ENCODE assay signal across 12 cellular contexts in genomic region chr4:21507439-21507838, GRCh38.
DNase-seq lines count a peak whose midpoint lies in the region; ATAC-seq and TF ChIP-seq lines count a peak whose summit lies in the region.
"Had no signal": no experiment of that assay in that cellular context is flagged by ENCODE, and none has a peak within 500 bp of the region (broad histone marks: within the 10 kb centered on the region; RNA-seq: fewer than 3 reads in every experiment).

No MANE protein-coding gene starts in this region.

- no peaks in the 10 kb centered on the region for H3K9me3 ChIP-seq in neuronal stem cell (replicated peaks in 1 of 2; ENCODE audit: control insufficient read depth in 2 of 2, insufficient read depth in 1 of 2, low read depth in 1 of 2, low read length in 2 of 2)
- no peaks in the 10 kb centered on the region for H3K9me3 ChIP-seq in CD8-positive, alpha-beta T cell (ENCODE audit: low read length)
- H3K9me3 ChIP-seq: testis had no signal

- peak; percentile 3 for DNase-seq in LoVo (ENCODE audit: low spot score)
- no peak for DNase-seq in astrocyte of the cerebellum (ENCODE audit: low read depth)
- DNase-seq in nephron progenitor cell, result no peak
- DNase-seq in neuronal stem cell (ENCODE audit: low spot score), result no peak
- no peak for DNase-seq in activated naive CD4-positive, alpha-beta T cell treated with anti-CD3 and anti-CD28 coated beads, Interleukin-2, amount 10 ng/mL, durations not matched to agents 7 days and 5 days
- no peak for DNase-seq in NCI-H774 (lab: John Stamatoyannopoulos, UW)
- no peak for DNase-seq in CD8-positive, alpha-beta T cell
- DNase-seq: activated naive CD8-positive, alpha-beta T cell treated with anti-CD3 and anti-CD28 coated beads, Interleukin-2, amount 10 ng/mL, durations not matched to agents 7 days and 5 days; testis had no signal

- no peak overlapping the region for H2AK5ac ChIP-seq in neuronal stem cell (ENCODE audit: low read depth, low read length)

- H3K4me1 ChIP-seq in neuronal stem cell (ENCODE audit: control insufficient read depth in 2 of 2, insufficient read depth in 1 of 2, low read depth in 1 of 2, low read length in 2 of 2), result no peaks in the 10 kb centered on the region
- H3K4me1 ChIP-seq in CD8-positive, alpha-beta T cell (ENCODE audit: insufficient read depth, low read length), result no peaks in the 10 kb centered on the region
- H3K4me1 ChIP-seq: testis had no signal

- POLR2A ChIA-PET in CD8-positive, alpha-beta T cell (lab: Charles Lee), result no interaction called here

- no peaks in the 10 kb centered on the region for H3K27me3 ChIP-seq in neuronal stem cell (ENCODE audit: control insufficient read depth in 3 of 3, insufficient read depth in 3 of 3, low read depth in 1 of 3, low read length in 3 of 3)
- H3K27me3 ChIP-seq in CD8-positive, alpha-beta T cell (ENCODE audit: insufficient read depth, low read length), result no peaks in the 10 kb centered on the region
- H3K27me3 ChIP-seq: testis had no signal

- H3K9me3 Mint-ChIP-seq in nephron progenitor cell, result no peaks in the 10 kb centered on the region
- no peaks in the 10 kb centered on the region for H3K9me3 Mint-ChIP-seq in activated naive CD4-positive, alpha-beta T cell treated with anti-CD3 and anti-CD28 coated beads, Interleukin-2, amount 10 ng/mL, durations not matched to agents 7 days and 5 days
- peaks cover 2% of the 10 kb centered on the region for H3K9me3 Mint-ChIP-seq in CD8-positive, alpha-beta T cell
- H3K9me3 Mint-ChIP-seq: activated naive CD8-positive, alpha-beta T cell treated with anti-CD3 and anti-CD28 coated beads, Interleukin-2, amount 10 ng/mL, durations not matched to agents 7 days and 5 days had no signal

- H2BK12ac ChIP-seq in neuronal stem cell (ENCODE audit: low read length), result no peak overlapping the region

- H3K36me3 Mint-ChIP-seq in nephron progenitor cell (ENCODE audit: low read depth), result no peaks in the 10 kb centered on the region
- H3K36me3 Mint-ChIP-seq in activated naive CD4-positive, alpha-beta T cell treated with anti-CD3 and anti-CD28 coated beads, Interleukin-2, amount 10 ng/mL, durations not matched to agents 7 days and 5 days, result no peaks in the 10 kb centered on the region
- no peaks in the 10 kb centered on the region for H3K36me3 Mint-ChIP-seq in CD8-positive, alpha-beta T cell
- H3K36me3 Mint-ChIP-seq: activated naive CD8-positive, alpha-beta T cell treated with anti-CD3 and anti-CD28 coated beads, Interleukin-2, amount 10 ng/mL, durations not matched to agents 7 days and 5 days had no signal

- no peaks in the 10 kb centered on the region for H3K79me1 ChIP-seq in neuronal stem cell (ENCODE audit: low read depth, low read length)

- intact Hi-C loops in CD8-positive, alpha-beta T cell (cut with DNase I, micrococcal nuclease), result no loop called here

- H4K91ac ChIP-seq in neuronal stem cell (ENCODE audit: low read depth, low read length, poor library complexity), result no peak overlapping the region

- no peak overlapping the region for H3K27ac Mint-ChIP-seq in nephron progenitor cell
- H3K27ac Mint-ChIP-seq in activated naive CD4-positive, alpha-beta T cell treated with anti-CD3 and anti-CD28 coated beads, Interleukin-2, amount 10 ng/mL, durations not matched to agents 7 days and 5 days, result no peak overlapping the region
- no peak overlapping the region for H3K27ac Mint-ChIP-seq in CD8-positive, alpha-beta T cell
- H3K27ac Mint-ChIP-seq: activated naive CD8-positive, alpha-beta T cell treated with anti-CD3 and anti-CD28 coated beads, Interleukin-2, amount 10 ng/mL, durations not matched to agents 7 days and 5 days had no signal

- CTCF ChIA-PET in activated naive CD4-positive, alpha-beta T cell treated with anti-CD3 and anti-CD28 coated beads, Interleukin-2, amount 10 ng/mL, durations not matched to agents 7 days and 5 days (lab: Charles Lee), result interaction anchor here (0.9 to 2.0 kb wide), 2 partner anchors 260 to 262 kb away, joined by 3 to 9 read pairs; no protein-coding TSS in a partner anchor
- CTCF ChIA-PET in CD8-positive, alpha-beta T cell (lab: Charles Lee), result no interaction called here

- H3K27me3 Mint-ChIP-seq in nephron progenitor cell (ENCODE audit: low read depth, poor library complexity), result no peaks in the 10 kb centered on the region
- H3K27me3 Mint-ChIP-seq in activated naive CD4-positive, alpha-beta T cell treated with anti-CD3 and anti-CD28 coated beads, Interleukin-2, amount 10 ng/mL, durations not matched to agents 7 days and 5 days, result no peaks in the 10 kb centered on the region
- H3K27me3 Mint-ChIP-seq in CD8-positive, alpha-beta T cell (ENCODE audit: low read depth), result no peaks in the 10 kb centered on the region
- H3K27me3 Mint-ChIP-seq: activated naive CD8-positive, alpha-beta T cell treated with anti-CD3 and anti-CD28 coated beads, Interleukin-2, amount 10 ng/mL, durations not matched to agents 7 days and 5 days had no signal

- no peak overlapping the region for H2AFZ ChIP-seq in neuronal stem cell (ENCODE audit: low read length)

- H3K9ac ChIP-seq in neuronal stem cell (ENCODE audit: low read depth, low read length, poor library complexity), result no peak overlapping the region

- no peak overlapping the region for H3K4me2 ChIP-seq in neuronal stem cell (ENCODE audit: insufficient read depth, low read length, poor library complexity, severe bottlenecking)

- H2BK5ac ChIP-seq in neuronal stem cell (ENCODE audit: low read length), result no peak overlapping the region

- no peak overlapping the region for H3K14ac ChIP-seq in neuronal stem cell (ENCODE audit: low read length)

- H3K4me3 Mint-ChIP-seq in nephron progenitor cell, result no peak overlapping the region
- no peak overlapping the region for H3K4me3 Mint-ChIP-seq in activated naive CD4-positive, alpha-beta T cell treated with anti-CD3 and anti-CD28 coated beads, Interleukin-2, amount 10 ng/mL, durations not matched to agents 7 days and 5 days
- H3K4me3 Mint-ChIP-seq in CD8-positive, alpha-beta T cell, result no peak overlapping the region
- H3K4me3 Mint-ChIP-seq: activated naive CD8-positive, alpha-beta T cell treated with anti-CD3 and anti-CD28 coated beads, Interleukin-2, amount 10 ng/mL, durations not matched to agents 7 days and 5 days had no signal

- TF ChIP-seq CTCF in astrocyte of the cerebellum (IDR thresholded peaks at IDR 0.05; ENCODE audit: low read depth, low read length, missing control alignments), result peak; percentile 23
- peak; percentile 21 for TF ChIP-seq CTCF in nephron progenitor cell (IDR thresholded peaks at IDR 0.05)
- TF ChIP-seq CTCF in CD8-positive, alpha-beta T cell (IDR thresholded peaks at IDR 0.05), result no peak

- no peak overlapping the region for H3K18ac ChIP-seq in neuronal stem cell (ENCODE audit: low read length)

- no peak overlapping the region for H3K4ac ChIP-seq in neuronal stem cell (ENCODE audit: low read length)

- H4K8ac ChIP-seq in neuronal stem cell (ENCODE audit: low read depth, low read length), result no peak overlapping the region

- H3K4me3 ChIP-seq in astrocyte of the cerebellum (ENCODE audit: low read depth, low read length) (no peak overlapping the region), neuronal stem cell (ENCODE audit: low read length in 2 of 2) (no peak overlapping the region)
- H3K4me3 ChIP-seq in CD8-positive, alpha-beta T cell (ENCODE audit: low read depth, low read length), result no peak overlapping the region
- H3K4me3 ChIP-seq: skin epidermis, testis had no signal

- in situ Hi-C loops in astrocyte of the cerebellum (cut with HindIII; ENCODE audit: low sequenced_read_pairs), result no loop called here

- no peak overlapping the region for H2BK15ac ChIP-seq in neuronal stem cell (ENCODE audit: low read length)

- ATAC-seq in GM18867 (IDR thresholded peaks at IDR 0.05; ENCODE audit: unreplicated experiment), result peak; percentile 39
- ATAC-seq in CD8-positive, alpha-beta T cell, result no peak

- no peaks in the 10 kb centered on the region for H3K36me3 ChIP-seq in neuronal stem cell (replicated peaks in 1 of 2; ENCODE audit: control insufficient read depth in 2 of 2, insufficient read depth in 2 of 2, low read length in 2 of 2)
- no peaks in the 10 kb centered on the region for H3K36me3 ChIP-seq in CD8-positive, alpha-beta T cell (ENCODE audit: insufficient read depth, low read length)

- WGBS in neuronal stem cell (ENCODE audit: extremely low coverage in 2 of 2, insufficient read length in 2 of 2, insufficient replicate concordance in 1 of 2), 2 donors, result no CpG with 5 or more reads among the region's 4 CpGs

- no peak overlapping the region for H2BK120ac ChIP-seq in neuronal stem cell (ENCODE audit: low read depth, low read length)

- no peak overlapping the region for H3K23ac ChIP-seq in neuronal stem cell (ENCODE audit: low read depth, low read length, poor library complexity)

- no peaks in the 10 kb centered on the region for H3K4me1 Mint-ChIP-seq in nephron progenitor cell
- H3K4me1 Mint-ChIP-seq in activated naive CD4-positive, alpha-beta T cell treated with anti-CD3 and anti-CD28 coated beads, Interleukin-2, amount 10 ng/mL, durations not matched to agents 7 days and 5 days, result no peaks in the 10 kb centered on the region
- no peaks in the 10 kb centered on the region for H3K4me1 Mint-ChIP-seq in CD8-positive, alpha-beta T cell (ENCODE audit: low read depth)
- H3K4me1 Mint-ChIP-seq: activated naive CD8-positive, alpha-beta T cell treated with anti-CD3 and anti-CD28 coated beads, Interleukin-2, amount 10 ng/mL, durations not matched to agents 7 days and 5 days had no signal

- no peak overlapping the region for H3K27ac ChIP-seq in neuronal stem cell (replicated peaks; ENCODE audit: low read length)
- no peak overlapping the region for H3K27ac ChIP-seq in CD8-positive, alpha-beta T cell (ENCODE audit: low read depth, low read length)
- H3K27ac ChIP-seq: HL-60, skin epidermis, testis had no signal
